In the genomic region with DNA sequence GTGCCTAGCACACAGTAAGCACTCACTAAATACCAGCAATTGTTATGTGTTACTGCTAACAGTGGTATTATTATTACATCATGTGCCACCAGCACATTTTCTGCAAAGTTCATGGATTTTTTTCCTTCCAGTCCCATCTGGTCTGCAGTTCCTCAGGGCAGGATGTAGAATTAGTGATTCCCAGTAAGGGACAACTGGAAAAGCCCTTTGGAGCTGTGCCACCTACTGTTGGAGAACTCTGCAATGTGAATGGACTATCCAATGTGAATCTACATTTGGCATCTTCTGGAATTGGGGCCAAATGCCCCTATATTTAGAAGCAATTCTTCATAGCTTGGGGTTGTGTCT, we compare ENCODE assay signal across 21 cellular contexts.
"Had no signal": no experiment of that assay in that cellular context is flagged by ENCODE, and none has a peak within 500 bp of the region (broad histone marks: within the 10 kb centered on the region; RNA-seq: fewer than 3 reads in every experiment).

No MANE protein-coding gene starts in this region.

- H3K27ac ChIP-seq: brain microvascular endothelial cell, cardiac muscle cell, SK-N-MC had no signal

- H3K4me3 Mint-ChIP-seq: activated CD8-positive, alpha-beta T cell treated with anti-CD3 and anti-CD28 coated beads for 36 hours; activated naive CD4-positive, alpha-beta T cell treated with anti-CD3 and anti-CD28 coated beads, Interleukin-2, amount 10 ng/mL, durations not matched to agents 7 days and 5 days; activated naive CD8-positive, alpha-beta T cell treated with anti-CD3 and anti-CD28 coated beads for 36 hours; activated T-cell treated with anti-CD3 and anti-CD28 coated beads, Interleukin-2, amount 50 U/mL, for 72 hours; T-helper 1 cell treated with Interleukin-12 subunit alpha and Interleukin-12 subunit beta and Interleukin-4 antibody, amounts not matched to agents 30 μg/mL and 1 μg/mL, for 36 hours had no signal

- H3K36me3 ChIP-seq: brain microvascular endothelial cell, cardiac muscle cell had no signal

- H3K4me3 ChIP-seq: cardiac muscle cell, SK-N-MC had no signal

- H3K27ac Mint-ChIP-seq: activated CD8-positive, alpha-beta T cell treated with anti-CD3 and anti-CD28 coated beads for 36 hours; activated naive CD4-positive, alpha-beta T cell treated with anti-CD3 and anti-CD28 coated beads, Interleukin-2, amount 10 ng/mL, durations not matched to agents 7 days and 5 days; activated naive CD8-positive, alpha-beta T cell treated with anti-CD3 and anti-CD28 coated beads for 36 hours; activated T-cell treated with anti-CD3 and anti-CD28 coated beads, Interleukin-2, amount 50 U/mL, for 72 hours; activated T-helper 2 cell treated with anti-CD3 and anti-CD28 coated beads, Interferon-gamma antibody, Interleukin-2, Interleukin-4, amounts not matched to agents 10 μg/mL and 5 μg/mL and 100 μg/mL, durations not matched to agents 14 hours and 24 hours and 36 hours; T-helper 1 cell treated with Interleukin-12 subunit alpha and Interleukin-12 subunit beta and Interleukin-4 antibody, amounts not matched to agents 30 μg/mL and 1 μg/mL, for 36 hours had no signal

- H3K36me3 Mint-ChIP-seq: activated naive CD4-positive, alpha-beta T cell treated with anti-CD3 and anti-CD28 coated beads, Interleukin-2, amount 10 ng/mL, durations not matched to agents 7 days and 5 days; activated naive CD8-positive, alpha-beta T cell treated with anti-CD3 and anti-CD28 coated beads for 36 hours had no signal

- H3K27me3 ChIP-seq: brain microvascular endothelial cell, cardiac muscle cell had no signal

- DNase-seq: activated CD4-positive, alpha-beta T cell treated with anti-CD3 and anti-CD28 coated beads for 4 hours; activated CD8-positive, alpha-beta memory T cell treated with anti-CD3 and anti-CD28 coated beads, Interleukin-2, amount 50 U/mL, for 4 hours; activated CD8-positive, alpha-beta T cell treated with anti-CD3 and anti-CD28 coated beads for 36 hours; activated gamma-delta T cell treated with Interleukin-2 at 50 U/mL for 16 hours; activated naive CD4-positive, alpha-beta T cell treated with anti-CD3 and anti-CD28 coated beads, Interleukin-2, amount 10 ng/mL, durations not matched to agents 7 days and 5 days; activated naive CD8-positive, alpha-beta T cell treated with anti-CD3 and anti-CD28 coated beads for 36 hours; activated T-cell treated with anti-CD3 and anti-CD28 coated beads, Interleukin-2, amount 50 U/mL, for 72 hours; brain microvascular endothelial cell; Karpas-422; NCI-H1105 treated with DMSO at 0.1 percent for 48 hours; NCI-H1436 treated with DMSO at 0.1 percent for 48 hours; NCI-H187; NCI-H2081; NCI-H510A treated with DMSO at 0.1 percent for 48 hours; PC-3; SHP77 treated with DMSO at 0.1 percent for 48 hours; SW 1271 had no signal

- H3K4me1 Mint-ChIP-seq: activated naive CD4-positive, alpha-beta T cell treated with anti-CD3 and anti-CD28 coated beads, Interleukin-2, amount 10 ng/mL, durations not matched to agents 7 days and 5 days; activated naive CD8-positive, alpha-beta T cell treated with anti-CD3 and anti-CD28 coated beads for 36 hours had no signal

- H3K9me3 Mint-ChIP-seq: activated CD8-positive, alpha-beta T cell treated with anti-CD3 and anti-CD28 coated beads for 36 hours; activated naive CD4-positive, alpha-beta T cell treated with anti-CD3 and anti-CD28 coated beads, Interleukin-2, amount 10 ng/mL, durations not matched to agents 7 days and 5 days; activated naive CD8-positive, alpha-beta T cell treated with anti-CD3 and anti-CD28 coated beads for 36 hours; activated T-helper 2 cell treated with anti-CD3 and anti-CD28 coated beads, Interferon-gamma antibody, Interleukin-2, Interleukin-4, amounts not matched to agents 10 μg/mL and 5 μg/mL and 100 μg/mL, durations not matched to agents 14 hours and 24 hours and 36 hours; T-helper 1 cell treated with Interleukin-12 subunit alpha and Interleukin-12 subunit beta and Interleukin-4 antibody, amounts not matched to agents 30 μg/mL and 1 μg/mL, for 36 hours had no signal
